ENCODE assay signal across 13 cellular contexts in genomic region chr7:35993663-35994622, GRCh38.
DNase-seq lines count a peak whose midpoint lies in the region; ATAC-seq and TF ChIP-seq lines count a peak whose summit lies in the region.
"Had no signal": no experiment of that assay in that cellular context is flagged by ENCODE, and none has a peak within 500 bp of the region (broad histone marks: within the 10 kb centered on the region; RNA-seq: fewer than 3 reads in every experiment).

No MANE protein-coding gene starts in this region.

- DNase-seq in GM23248 (peak; percentile 15), Panc1 (ENCODE audit: low read depth, low spot score) (peak; percentile 97), fibroblast of mammary gland (ENCODE audit: low read depth) (peak; percentile 84), sciatic nerve (ENCODE audit: low spot score) (no peak), G401 (ENCODE audit: low spot score) (no peak), esophagus squamous epithelium (lab: John Stamatoyannopoulos, UW) (no peak)
- DNase-seq: activated CD4-positive, alpha-beta T cell treated with anti-CD3 and anti-CD28 coated beads, Interleukin-2, amount 50 U/mL, for 48 hours; CD4-positive, alpha-beta memory T cell; NCI-H2081 treated with DMSO at 0.1 percent for 48 hours; stimulated activated naive CD8-positive, alpha-beta T cell treated with anti-CD3 and anti-CD28 coated beads, Interleukin-15, amount 100 ng/mL, for 72 hours; T-helper 17 cell had no signal

- POLR2A ChIA-PET in Panc1 (lab: Charles Lee): interaction anchor here (0.5 kb wide), 1 partner anchor 241 kb away, joined by 4 read pairs; no protein-coding TSS in a partner anchor

- WGBS in GM23248 (ENCODE audit: low coverage in 1 of 2, low lambda C conversion rate in 2 of 2, missing lambda C conversion rate in 2 of 2), 2 experiments: 60 to 63% methylated on average over 8 of the region's 8 CpGs
- WGBS in esophagus squamous epithelium, 2 donors: 72 to 75% methylated on average over 8 of the region's 8 CpGs

- no peak overlapping the region for H3K9ac ChIP-seq in GM23248

- H3K27me3 ChIP-seq in GM23248 (replicated peaks; ENCODE audit: insufficient read depth) (no peaks in the 10 kb centered on the region), Panc1 (ENCODE audit: control insufficient read depth, insufficient read depth, low read length) (no peaks in the 10 kb centered on the region), esophagus squamous epithelium (no peaks in the 10 kb centered on the region)

- H3K36me3 ChIP-seq in GM23248 (ENCODE audit: low read depth): no peaks in the 10 kb centered on the region
- no peaks in the 10 kb centered on the region for H3K36me3 ChIP-seq in Panc1 (ENCODE audit: control insufficient read depth, insufficient read depth, low read length)
- no peaks in the 10 kb centered on the region for H3K36me3 ChIP-seq in esophagus squamous epithelium

- H3K9me3 ChIP-seq in GM23248 (ENCODE audit: low read depth) (no peaks in the 10 kb centered on the region), Panc1 (ENCODE audit: control insufficient read depth, insufficient read depth, low read depth, low read length) (no peaks in the 10 kb centered on the region), esophagus squamous epithelium (no peaks in the 10 kb centered on the region)

- in situ Hi-C loops in GM23248 (cut with MboI): no loop called here
- in situ Hi-C loops in Panc1 (cut with HindIII; ENCODE audit: low pct_unique_long_range_greater_than_20kb, low sequenced_read_pairs): loop anchor here (25.0 kb wide), 2 partner anchors 118 to 318 kb away; no protein-coding TSS in a partner anchor
- in situ Hi-C loops in G401 (cut with HindIII; ENCODE audit: low sequenced_read_pairs): loop anchor here (25.0 kb wide), 1 partner anchor 318 kb away; no protein-coding TSS in a partner anchor

- H3K4me1 ChIP-seq in GM23248 (ENCODE audit: insufficient read depth) (no peaks in the 10 kb centered on the region), Panc1 (ENCODE audit: control insufficient read depth, insufficient read depth, low read length) (peaks cover 18% of the 10 kb centered on the region), esophagus squamous epithelium (peaks cover 0 to 7% (median 0%) of the 10 kb centered on the region in 3 donors)

- no peaks in the 10 kb centered on the region; the same call in 1 of the 2 replicates for H3F3A ChIP-seq in GM23248 (ENCODE audit: insufficient read depth)

- H4K20me1 ChIP-seq in GM23248 (ENCODE audit: insufficient read depth): no peaks in the 10 kb centered on the region

- H2AFZ ChIP-seq in GM23248: no peak overlapping the region

- no peak overlapping the region for H3K27ac ChIP-seq in GM23248
- H3K27ac ChIP-seq in Panc1 (ENCODE audit: low read length): peak overlapping the region; percentile 66
- H3K27ac ChIP-seq in esophagus squamous epithelium: no peak overlapping the region

- H3K4me3 ChIP-seq in GM23248 (no peak overlapping the region), Panc1 (ENCODE audit: low read depth in 2 of 2, low read length in 2 of 2) (no peak overlapping the region), fibroblast of mammary gland (ENCODE audit: control insufficient read depth, low read depth, low read length) (no peak overlapping the region), esophagus squamous epithelium (no peak overlapping the region)

- no peak for TF ChIP-seq CTCF in Panc1 (IDR thresholded peaks at IDR 0.05)
- no peak for TF ChIP-seq CTCF in fibroblast of mammary gland (conservative IDR thresholded peaks at IDR 0.05; ENCODE audit: control insufficient read depth, insufficient read depth, low read depth, low read length)
- no peak for TF ChIP-seq CTCF in esophagus squamous epithelium (IDR thresholded peaks at IDR 0.05)

- no peak overlapping the region for H3K4me2 ChIP-seq in GM23248 (ENCODE audit: unreplicated experiment)

- TF ChIP-seq POLR2A in esophagus squamous epithelium (IDR thresholded peaks at IDR 0.05): no peak

- no TSS peak for BruUV-seq in Panc1 (replicated peaks; lab: Mats Ljungman, UMichigan)

- H3K79me2 ChIP-seq in GM23248 (ENCODE audit: insufficient read depth): no peaks in the 10 kb centered on the region

- CTCF ChIA-PET in Panc1 (lab: Charles Lee): interaction anchor here (1.2 kb wide), 1 partner anchor 72 kb away, joined by 4 read pairs; no protein-coding TSS in a partner anchor

- H3K9me2 ChIP-seq in GM23248 (ENCODE audit: insufficient read depth): no peaks in the 10 kb centered on the region

- ATAC-seq in Panc1: peak; percentile 83
- peak; percentile 65 for ATAC-seq in sciatic nerve
- ATAC-seq in HG03342 (IDR thresholded peaks at IDR 0.05; ENCODE audit: unreplicated experiment): no peak
- ATAC-seq: activated T-helper 17 cell treated with anti-CD3 and anti-CD28 coated beads, Interleukin-2, amount 50 U/mL, for 72 hours; stimulated activated naive CD8-positive, alpha-beta T cell treated with anti-CD3 and anti-CD28 coated beads, Interleukin-15, amount 100 ng/mL, for 72 hours; T-helper 17 cell had no signal

- intact Hi-C loops in Panc1 (cut with micrococcal nuclease; ENCODE audit: unreplicated experiment): no loop called here
- intact Hi-C loops in sciatic nerve (cut with DNase I): no loop called here
- intact Hi-C loops in esophagus squamous epithelium (cut with DNase I): no loop called here

Comparison
In these comparisons a context has a peak if more than half of its experiments do, and no peak if none do; other contexts are left out.
1. DNase-seq: peak in GM23248 (single experiment), Panc1 (single experiment) and fibroblast of mammary gland (single experiment); none in sciatic nerve (single experiment), G401 (single experiment) and esophagus squamous epithelium (single experiment).